In genomic region chr4:21697583-21697982, GRCh38 we compare ENCODE assay signal across 13 cellular contexts.
DNase-seq lines count a peak whose midpoint lies in the region; ATAC-seq and TF ChIP-seq lines count a peak whose summit lies in the region.
"Had no signal": no experiment of that assay in that cellular context is flagged by ENCODE, and none has a peak within 500 bp of the region (broad histone marks: within the 10 kb centered on the region; RNA-seq: fewer than 3 reads in every experiment).

No MANE protein-coding gene starts in this region.

- H3K36me3 Mint-ChIP-seq in activated naive CD4-positive, alpha-beta T cell treated with anti-CD3 and anti-CD28 coated beads for 36 hours (ENCODE audit: low read depth) = no peaks in the 10 kb centered on the region
- H3K36me3 Mint-ChIP-seq in WTC11 = no peaks in the 10 kb centered on the region

- H3K4me1 ChIP-seq in iPS-20b (ENCODE audit: insufficient read depth, low read length) (peaks cover 5% of the 10 kb centered on the region), thyroid gland (no peaks in the 10 kb centered on the region)
- H3K4me1 ChIP-seq: parathyroid adenoma, SJSA1 had no signal

- H3K27ac Mint-ChIP-seq in activated naive CD4-positive, alpha-beta T cell treated with anti-CD3 and anti-CD28 coated beads for 36 hours = no peak overlapping the region
- no peak overlapping the region for H3K27ac Mint-ChIP-seq in WTC11

- peak; percentile 99 for ATAC-seq in WTC11

- peaks cover 7% of the 10 kb centered on the region for H3K27me3 Mint-ChIP-seq in activated naive CD4-positive, alpha-beta T cell treated with anti-CD3 and anti-CD28 coated beads for 36 hours (ENCODE audit: low read depth)
- H3K27me3 Mint-ChIP-seq in WTC11 (ENCODE audit: low read depth) = peaks cover 6% of the 10 kb centered on the region
- H3K27me3 Mint-ChIP-seq: central memory CD8-positive, alpha-beta T cell had no signal

- TF ChIP-seq POLR2A in thyroid gland (IDR thresholded peaks at IDR 0.05) = no peak

- no peaks in the 10 kb centered on the region for H3K4me1 Mint-ChIP-seq in activated naive CD4-positive, alpha-beta T cell treated with anti-CD3 and anti-CD28 coated beads for 36 hours (ENCODE audit: low read depth)
- H3K4me1 Mint-ChIP-seq in WTC11 = peaks cover 16% of the 10 kb centered on the region
- H3K4me1 Mint-ChIP-seq: central memory CD8-positive, alpha-beta T cell had no signal

- POLR2A ChIA-PET in WTC11 (lab: Charles Lee) = no interaction called here

- H3K27ac ChIP-seq in iPS-20b (ENCODE audit: low read length) (no peak overlapping the region), thyroid gland (no peak overlapping the region)
- H3K27ac ChIP-seq: parathyroid adenoma, SJSA1 had no signal

- intact Hi-C loops in activated naive CD4-positive, alpha-beta T cell treated with anti-CD3 and anti-CD28 coated beads for 36 hours (cut with micrococcal nuclease) = no loop called here
- intact Hi-C loops in thyroid gland (cut with DNase I) = no loop called here

- H3K9me3 Mint-ChIP-seq in activated naive CD4-positive, alpha-beta T cell treated with anti-CD3 and anti-CD28 coated beads for 36 hours = no peaks in the 10 kb centered on the region
- no peaks in the 10 kb centered on the region for H3K9me3 Mint-ChIP-seq in WTC11

- H3K4me3 Mint-ChIP-seq in activated naive CD4-positive, alpha-beta T cell treated with anti-CD3 and anti-CD28 coated beads for 36 hours = no peak overlapping the region
- peak overlapping the region; percentile 51 for H3K4me3 Mint-ChIP-seq in WTC11
- H3K4me3 Mint-ChIP-seq: central memory CD8-positive, alpha-beta T cell had no signal

- H3K9ac ChIP-seq in iPS-20b (ENCODE audit: low read depth, low read length) = no peak overlapping the region
- H3K9ac ChIP-seq: parathyroid adenoma had no signal

- TF ChIP-seq CTCF in WTC11 (IDR thresholded peaks at IDR 0.05) (no peak), thyroid gland (IDR thresholded peaks at IDR 0.05) (no peak)

- CTCF ChIA-PET in activated naive CD4-positive, alpha-beta T cell treated with anti-CD3 and anti-CD28 coated beads for 36 hours (lab: Charles Lee) = interaction anchor here (0.9 kb wide), 1 partner anchor 533 kb away, joined by 3 read pairs; no protein-coding TSS in a partner anchor
- CTCF ChIA-PET in WTC11 (lab: Charles Lee) = interaction anchor here (1.1 to 1.5 kb wide), 3 partner anchors 67 to 190 kb away, joined by 3 to 6 read pairs (median 4); no protein-coding TSS in a partner anchor

- H3K27me3 ChIP-seq in iPS-20b (ENCODE audit: insufficient read depth, low read length) (peaks cover 7% of the 10 kb centered on the region; the same call in 1 of the 2 replicates), thyroid gland (no peaks in the 10 kb centered on the region)
- H3K27me3 ChIP-seq: SJSA1 had no signal

- H3K36me3 ChIP-seq in iPS-20b (ENCODE audit: insufficient read depth, low read depth, low read length) = no peaks in the 10 kb centered on the region
- no peaks in the 10 kb centered on the region for H3K36me3 ChIP-seq in thyroid gland
- H3K36me3 ChIP-seq: SJSA1 had no signal

- H3K9me3 ChIP-seq in iPS-20b (ENCODE audit: insufficient read depth, low read depth, low read length) (no peaks in the 10 kb centered on the region), thyroid gland (no peaks in the 10 kb centered on the region)
- H3K9me3 ChIP-seq: SJSA1 had no signal

- WGBS in thyroid gland, 2 donors = 20 to 30% methylated on average over 9 to 10 of the region's 10 CpGs

- H3K4me3 ChIP-seq in iPS-20b (ENCODE audit: low read length) (peak overlapping the region; percentile 51), thyroid gland (replicated peaks in 1 of 3) (no peak overlapping the region)
- H3K4me3 ChIP-seq: SJSA1 had no signal

- peak; percentile 7 for DNase-seq in activated naive CD4-positive, alpha-beta T cell treated with anti-CD3 and anti-CD28 coated beads for 36 hours
- DNase-seq in activated naive CD4-positive, alpha-beta T cell (lab: John Stamatoyannopoulos, UW) = no peak
- peak; percentile 73 for DNase-seq in WTC11 (ENCODE audit: low spot score)
- peak; percentile 50 to 67 for DNase-seq in thyroid gland
- no peak for DNase-seq in HCEC 1CT
- no peak for DNase-seq in amniotic stem cell (lab: John Stamatoyannopoulos, UW)
- no peak for DNase-seq in NCI-H1436 treated with DMSO at 0.1 percent for 48 hours (lab: John Stamatoyannopoulos, UW)
- DNase-seq: activated T-cell treated with anti-CD3 and anti-CD28 coated beads for 4 hours, AML-193 had no signal

TF ChIP-seq in WTC11, 78 proteins besides CTCF, POLR2A, EP300 and RAD21:
- TF ChIP-seq HMGXB4 (CRISPR knock-in tag; IDR thresholded peaks at IDR 0.05) (no peak), GRHL2 (CRISPR knock-in tag; IDR thresholded peaks at IDR 0.05; ENCODE audit: insufficient replicate concordance, severe bottlenecking) (no peak)

Comparison
In these comparisons a context has a peak if more than half of its experiments do, and no peak if none do; other contexts are left out.
1. DNase-seq: peak in activated naive CD4-positive, alpha-beta T cell treated with anti-CD3 and anti-CD28 coated beads for 36 hours (single experiment), WTC11 (single experiment) and thyroid gland (2 of 2); none in activated naive CD4-positive, alpha-beta T cell (0 of 4), HCEC 1CT (single experiment), amniotic stem cell (single experiment) and NCI-H1436 treated with DMSO at 0.1 percent for 48 hours (single experiment).